8 cellular contexts compared by ENCODE assay signal in the genomic region with DNA sequence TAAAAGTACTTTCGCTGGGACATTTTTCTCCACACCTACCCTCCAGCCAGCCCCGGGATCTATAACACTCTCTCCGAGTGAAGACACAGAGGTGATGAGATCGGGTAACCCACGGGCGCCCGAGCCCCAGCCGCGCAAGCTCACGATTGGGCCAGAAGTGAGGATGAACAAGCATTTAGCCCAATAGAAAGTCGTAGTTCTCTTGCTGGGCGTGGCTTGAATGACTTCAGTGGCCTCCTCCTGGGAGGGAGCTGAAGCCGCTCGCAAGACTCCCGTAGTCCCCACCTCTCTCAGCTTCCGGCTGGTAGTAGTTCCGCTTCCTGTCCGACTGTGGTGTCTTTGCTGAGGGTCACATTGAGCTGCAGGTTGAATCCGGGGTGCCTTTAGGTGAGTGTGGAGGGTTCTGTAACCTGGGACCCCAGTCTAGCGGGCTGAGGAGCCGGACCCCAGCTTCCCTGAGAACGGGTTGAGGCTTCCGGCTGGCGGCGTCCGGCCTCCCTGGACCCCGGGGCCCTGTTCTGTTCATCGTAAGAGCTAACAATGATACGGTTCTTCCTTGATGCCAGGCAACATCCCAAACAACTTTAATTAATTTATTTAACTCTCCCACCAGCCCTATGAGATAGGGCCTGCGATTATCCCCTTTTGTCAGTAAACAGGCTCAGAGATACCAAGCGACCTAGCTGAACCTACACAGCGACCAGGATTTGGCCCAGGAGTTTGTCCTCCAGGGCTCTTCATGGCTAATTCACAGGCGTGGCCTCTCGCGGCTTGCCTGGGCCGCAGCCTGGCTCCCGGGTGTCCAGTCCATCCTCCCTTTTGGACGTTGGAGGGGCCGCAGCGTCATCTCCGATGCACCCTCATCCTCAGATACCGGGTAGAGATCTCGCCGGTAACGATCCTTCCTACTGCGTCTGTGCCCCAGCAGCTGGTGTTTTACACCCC. TPM values are rescaled to one million over a fixed set of nuclear protein-coding genes. Genes with fewer than 3 reads are reported as not detected.
A peak's percentile ranks its signal among the peaks of the same experiment; 100 is the strongest.
DNase-seq lines count a peak whose midpoint lies in the region; ATAC-seq and TF ChIP-seq lines count a peak whose summit lies in the region.

A gene with protein sequence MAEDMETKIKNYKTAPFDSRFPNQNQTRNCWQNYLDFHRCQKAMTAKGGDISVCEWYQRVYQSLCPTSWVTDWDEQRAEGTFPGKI (plus strand): TSS at position 307 of the 945 bp plus-strand sequence. CDS start 2,921 bp downstream, outside the sequence.

- H3K27ac ChIP-seq in right atrium auricular region (peak within 1 kb of the TSS; percentile 91 to 96), uterus (peak within 1 kb of the TSS; percentile 77 to 80)

- DNase-seq in NCI-H187 treated with DMSO at 0.1 percent for 48 hours (lab: John Stamatoyannopoulos, UW) (peak; percentile 97), anterior cingulate cortex (lab: John Stamatoyannopoulos, UW) (peak; percentile 39 to 99 (median 92)), right atrium auricular region (ENCODE audit: low spot score) (peak; percentile 97), pulmonary artery endothelial cell (ENCODE audit: low read depth, low spot score) (peak; percentile 88), uterus (peak; percentile 92 to 95)

- TF ChIP-seq CTCF in right atrium auricular region (IDR thresholded peaks at IDR 0.05) (no peak), uterus (IDR thresholded peaks at IDR 0.05) (no peak)

- H3K4me1 ChIP-seq in right atrium auricular region, result peaks cover 0 to 45% of the 10 kb centered on the region in 2 donors
- peaks cover 0 to 7% of the 10 kb centered on the region in 2 donors for H3K4me1 ChIP-seq in uterus

- no peaks in the 10 kb centered on the region for H3K9me3 ChIP-seq in right atrium auricular region
- H3K9me3 ChIP-seq in uterus, result no peaks in the 10 kb centered on the region

- peak; percentile 48 for ATAC-seq in HG02943 (IDR thresholded peaks at IDR 0.05; ENCODE audit: low read depth, unreplicated experiment)

- intact Hi-C loops in T-helper 2 cell treated with Interferon-gamma antibody and Interleukin-4, amounts not matched to agents 100 ng/mL and 5 ng/mL, for 36 hours (cut with micrococcal nuclease), result loop anchor here (1.0 to 10.0 kb wide), 7 partner anchors 20 to 407 kb away; a partner anchor contains a TSS
- intact Hi-C loops in uterus (cut with DNase I; ENCODE audit: low total_unique reads), result no loop called here

- H3K36me3 ChIP-seq in right atrium auricular region, result peaks cover 19% of the 10 kb centered on the region
- H3K36me3 ChIP-seq in uterus, result no peaks in the 10 kb centered on the region

- H3K27me3 ChIP-seq in right atrium auricular region, result no peaks in the 10 kb centered on the region
- H3K27me3 ChIP-seq in uterus, result no peaks in the 10 kb centered on the region

- H3K4me3 ChIP-seq in right atrium auricular region, result peak within 1 kb of the TSS; percentile 85 to 93
- H3K4me3 ChIP-seq in uterus, result peak within 1 kb of the TSS; percentile 63 to 89

- peak; percentile 86 for TF ChIP-seq POLR2A in GM15510 (IDR thresholded peaks at IDR 0.05; ENCODE audit: borderline replicate concordance, extremely low read depth, insufficient read length)
- TF ChIP-seq POLR2A in uterus (IDR thresholded peaks at IDR 0.05), result peak; percentile 42 to 46

RNA-seq across cellular contexts. Expression of the gene that starts here (rescaled TPM):
- 489 and 495 TPM in 2 replicates for total RNA-seq in T-helper 2 cell treated with Interferon-gamma antibody and Interleukin-4, amounts not matched to agents 100 ng/mL and 5 ng/mL, for 36 hours
- total RNA-seq in right atrium auricular region (1,000 to 10,000 TPM; 1,397 to 1,663 TPM), pulmonary artery endothelial cell (181 and 348 TPM in 2 replicates), uterus (100 to 1,000 TPM in 3 of 4 donors, 10 to 100 TPM in 1; 47.4 to 344 (median 208) TPM)

Comparison
In these comparisons a context has a peak if more than half of its experiments do, and no peak if none do; other contexts are left out.
1. Peak in every context shown above with its lines: DNase-seq, ATAC-seq, H3K4me3 ChIP-seq and H3K27ac ChIP-seq.